In the genomic region with DNA sequence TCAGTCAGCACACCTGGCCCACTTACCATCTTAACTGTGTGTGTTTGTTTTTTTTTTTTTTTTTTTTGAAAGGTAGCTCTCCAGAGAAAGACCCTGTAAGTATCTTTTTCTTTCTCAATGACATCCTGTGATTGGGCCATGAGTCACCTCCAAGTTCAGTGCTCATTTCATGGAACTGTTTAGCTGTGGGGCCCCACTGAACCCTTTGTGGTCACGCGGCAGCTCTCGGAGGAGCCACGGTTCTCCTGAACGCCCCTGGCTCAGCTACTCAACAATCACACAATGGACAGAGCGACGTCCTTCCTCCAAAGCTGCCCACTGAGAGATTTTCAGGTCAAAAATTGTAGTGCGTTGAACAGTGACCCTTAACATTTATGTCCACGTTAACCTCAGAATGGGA, we compare ENCODE assay signal across 14 cellular contexts. TPM values are rescaled to one million over a fixed set of nuclear protein-coding genes. Genes with fewer than 3 reads are reported as not detected.
DNase-seq lines count a peak whose midpoint lies in the region; ATAC-seq and TF ChIP-seq lines count a peak whose summit lies in the region.
"Had no signal": no experiment of that assay in that cellular context is flagged by ENCODE, and none has a peak within 500 bp of the region (broad histone marks: within the 10 kb centered on the region; RNA-seq: fewer than 3 reads in every experiment).

No MANE protein-coding gene starts in this region.

- DNase-seq in A172 (ENCODE audit: low spot score) (peak; percentile 65), CD14-positive monocyte (ENCODE audit: low spot score) (peak; percentile 87)
- peak; percentile 57 for DNase-seq in activated naive CD8-positive, alpha-beta T cell treated with anti-CD3 and anti-CD28 coated beads, Interleukin-2, amount 50 U/mL, for 24 hours
- DNase-seq: gastrocnemius medialis, NCI-H1930, NCI-H524 treated with DMSO at 0.1 percent for 48 hours, T-helper 17 cell had no signal

- H3K36me3 Mint-ChIP-seq in CD14-positive monocyte, result peaks cover 5 to 14% of the 10 kb centered on the region in 2 donors
- H3K36me3 Mint-ChIP-seq in T-helper 1 cell treated with Interleukin-12 subunit alpha and Interleukin-12 subunit beta and Interleukin-4 antibody, amounts not matched to agents 30 μg/mL and 1 μg/mL, for 36 hours (ENCODE audit: low read depth), result no peaks in the 10 kb centered on the region
- no peaks in the 10 kb centered on the region for H3K36me3 Mint-ChIP-seq in activated naive CD8-positive, alpha-beta T cell treated with anti-CD3 and anti-CD28 coated beads, Interleukin-2, amount 50 U/mL, for 24 hours (ENCODE audit: low read depth)
- H3K36me3 Mint-ChIP-seq: neural progenitor cell had no signal

- peaks cover 0 to 5% (median 2%) of the 10 kb centered on the region in 7 donors for H3K9me3 Mint-ChIP-seq in CD14-positive monocyte
- H3K9me3 Mint-ChIP-seq in T-helper 1 cell treated with Interleukin-12 subunit alpha and Interleukin-12 subunit beta and Interleukin-4 antibody, amounts not matched to agents 30 μg/mL and 1 μg/mL, for 36 hours, result no peaks in the 10 kb centered on the region
- H3K9me3 Mint-ChIP-seq in activated naive CD8-positive, alpha-beta T cell treated with anti-CD3 and anti-CD28 coated beads, Interleukin-2, amount 50 U/mL, for 24 hours, result no peaks in the 10 kb centered on the region
- H3K9me3 Mint-ChIP-seq: neural progenitor cell had no signal

- no peak for TF ChIP-seq CTCF in CD14-positive monocyte (IDR thresholded peaks at IDR 0.05)

- H3K4me3 Mint-ChIP-seq in CD14-positive monocyte, result peak overlapping the region in 1 of 2 donors; percentile 12
- H3K4me3 Mint-ChIP-seq in T-helper 1 cell treated with Interleukin-12 subunit alpha and Interleukin-12 subunit beta and Interleukin-4 antibody, amounts not matched to agents 30 μg/mL and 1 μg/mL, for 36 hours, result peak overlapping the region; percentile 41
- H3K4me3 Mint-ChIP-seq in activated naive CD8-positive, alpha-beta T cell treated with anti-CD3 and anti-CD28 coated beads, Interleukin-2, amount 50 U/mL, for 24 hours, result peak overlapping the region; percentile 49
- H3K4me3 Mint-ChIP-seq: neural progenitor cell, T-helper 17 cell had no signal

- peak overlapping the region; percentile 33 to 94 (median 89) for H3K27ac Mint-ChIP-seq in CD14-positive monocyte
- peak overlapping the region; percentile 55 for H3K27ac Mint-ChIP-seq in T-helper 1 cell treated with Interleukin-12 subunit alpha and Interleukin-12 subunit beta and Interleukin-4 antibody, amounts not matched to agents 30 μg/mL and 1 μg/mL, for 36 hours
- peak overlapping the region; percentile 73 for H3K27ac Mint-ChIP-seq in activated naive CD8-positive, alpha-beta T cell treated with anti-CD3 and anti-CD28 coated beads, Interleukin-2, amount 50 U/mL, for 24 hours
- H3K27ac Mint-ChIP-seq: neural progenitor cell, T-helper 17 cell had no signal

- H3K27me3 Mint-ChIP-seq in CD14-positive monocyte (ENCODE audit: low read depth in 3 of 3), result peaks cover 0 to 10% (median 0%) of the 10 kb centered on the region in 3 donors
- peaks cover 3% of the 10 kb centered on the region for H3K27me3 Mint-ChIP-seq in T-helper 1 cell treated with Interleukin-12 subunit alpha and Interleukin-12 subunit beta and Interleukin-4 antibody, amounts not matched to agents 30 μg/mL and 1 μg/mL, for 36 hours (ENCODE audit: low read depth)
- H3K27me3 Mint-ChIP-seq in activated naive CD8-positive, alpha-beta T cell treated with anti-CD3 and anti-CD28 coated beads, Interleukin-2, amount 50 U/mL, for 24 hours, result peaks cover 19% of the 10 kb centered on the region

- peaks cover 58% of the 10 kb centered on the region for H3K4me1 Mint-ChIP-seq in CD14-positive monocyte
- peaks cover 13% of the 10 kb centered on the region for H3K4me1 Mint-ChIP-seq in T-helper 1 cell treated with Interleukin-12 subunit alpha and Interleukin-12 subunit beta and Interleukin-4 antibody, amounts not matched to agents 30 μg/mL and 1 μg/mL, for 36 hours (ENCODE audit: low read depth)
- peaks cover 22% of the 10 kb centered on the region for H3K4me1 Mint-ChIP-seq in activated naive CD8-positive, alpha-beta T cell treated with anti-CD3 and anti-CD28 coated beads, Interleukin-2, amount 50 U/mL, for 24 hours

- intact Hi-C loops in CD14-positive monocyte (cut with micrococcal nuclease), result loop anchor here (5.0 to 10.0 kb wide), 4 partner anchors 62 to 132 kb away; a partner anchor contains a TSS

- ATAC-seq in activated naive CD8-positive, alpha-beta T cell treated with anti-CD3 and anti-CD28 coated beads, Interleukin-2, amount 50 U/mL, for 24 hours, result peak; percentile 78
- ATAC-seq in SK-N-SH treated with all-trans-retinoic acid at 6 μM for 48 hours, result no peak
- ATAC-seq in GM21786 (IDR thresholded peaks at IDR 0.05; ENCODE audit: unreplicated experiment), result no peak
- no peak for ATAC-seq in esophagus mucosa
- ATAC-seq: gastrocnemius medialis had no signal

TF ChIP-seq in SK-N-SH treated with all-trans-retinoic acid at 6 μM for 48 hours, 23 proteins besides CTCF, POLR2A, EP300 and RAD21:
- TF ChIP-seq, protein P1, sequence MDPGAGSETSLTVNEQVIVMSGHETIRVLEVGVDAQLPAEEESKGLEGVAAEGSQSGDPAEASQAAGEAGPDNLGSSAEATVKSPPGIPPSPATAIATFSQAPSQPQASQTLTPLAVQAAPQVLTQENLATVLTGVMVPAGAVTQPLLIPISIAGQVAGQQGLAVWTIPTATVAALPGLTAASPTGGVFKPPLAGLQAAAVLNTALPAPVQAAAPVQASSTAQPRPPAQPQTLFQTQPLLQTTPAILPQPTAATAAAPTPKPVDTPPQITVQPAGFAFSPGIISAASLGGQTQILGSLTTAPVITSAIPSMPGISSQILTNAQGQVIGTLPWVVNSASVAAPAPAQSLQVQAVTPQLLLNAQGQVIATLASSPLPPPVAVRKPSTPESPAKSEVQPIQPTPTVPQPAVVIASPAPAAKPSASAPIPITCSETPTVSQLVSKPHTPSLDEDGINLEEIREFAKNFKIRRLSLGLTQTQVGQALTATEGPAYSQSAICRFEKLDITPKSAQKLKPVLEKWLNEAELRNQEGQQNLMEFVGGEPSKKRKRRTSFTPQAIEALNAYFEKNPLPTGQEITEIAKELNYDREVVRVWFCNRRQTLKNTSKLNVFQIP (CRISPR knock-in tag; IDR thresholded peaks at IDR 0.05; ENCODE audit: borderline replicate concordance, low read depth), result no peak
- no peak for TF ChIP-seq SNAI2 (CRISPR knock-in tag; IDR thresholded peaks at IDR 0.05)
- TF ChIP-seq BACH2 (CRISPR knock-in tag; IDR thresholded peaks at IDR 0.05; ENCODE audit: borderline replicate concordance), result no peak
- TF ChIP-seq, protein P2, sequence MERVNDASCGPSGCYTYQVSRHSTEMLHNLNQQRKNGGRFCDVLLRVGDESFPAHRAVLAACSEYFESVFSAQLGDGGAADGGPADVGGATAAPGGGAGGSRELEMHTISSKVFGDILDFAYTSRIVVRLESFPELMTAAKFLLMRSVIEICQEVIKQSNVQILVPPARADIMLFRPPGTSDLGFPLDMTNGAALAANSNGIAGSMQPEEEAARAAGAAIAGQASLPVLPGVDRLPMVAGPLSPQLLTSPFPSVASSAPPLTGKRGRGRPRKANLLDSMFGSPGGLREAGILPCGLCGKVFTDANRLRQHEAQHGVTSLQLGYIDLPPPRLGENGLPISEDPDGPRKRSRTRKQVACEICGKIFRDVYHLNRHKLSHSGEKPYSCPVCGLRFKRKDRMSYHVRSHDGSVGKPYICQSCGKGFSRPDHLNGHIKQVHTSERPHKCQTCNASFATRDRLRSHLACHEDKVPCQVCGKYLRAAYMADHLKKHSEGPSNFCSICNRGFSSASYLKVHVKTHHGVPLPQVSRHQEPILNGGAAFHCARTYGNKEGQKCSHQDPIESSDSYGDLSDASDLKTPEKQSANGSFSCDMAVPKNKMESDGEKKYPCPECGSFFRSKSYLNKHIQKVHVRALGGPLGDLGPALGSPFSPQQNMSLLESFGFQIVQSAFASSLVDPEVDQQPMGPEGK (CRISPR knock-in tag; IDR thresholded peaks at IDR 0.05; ENCODE audit: borderline replicate concordance), result no peak
- no peak for TF ChIP-seq ZNF70 (CRISPR knock-in tag; IDR thresholded peaks at IDR 0.05)
- TF ChIP-seq, protein P3, sequence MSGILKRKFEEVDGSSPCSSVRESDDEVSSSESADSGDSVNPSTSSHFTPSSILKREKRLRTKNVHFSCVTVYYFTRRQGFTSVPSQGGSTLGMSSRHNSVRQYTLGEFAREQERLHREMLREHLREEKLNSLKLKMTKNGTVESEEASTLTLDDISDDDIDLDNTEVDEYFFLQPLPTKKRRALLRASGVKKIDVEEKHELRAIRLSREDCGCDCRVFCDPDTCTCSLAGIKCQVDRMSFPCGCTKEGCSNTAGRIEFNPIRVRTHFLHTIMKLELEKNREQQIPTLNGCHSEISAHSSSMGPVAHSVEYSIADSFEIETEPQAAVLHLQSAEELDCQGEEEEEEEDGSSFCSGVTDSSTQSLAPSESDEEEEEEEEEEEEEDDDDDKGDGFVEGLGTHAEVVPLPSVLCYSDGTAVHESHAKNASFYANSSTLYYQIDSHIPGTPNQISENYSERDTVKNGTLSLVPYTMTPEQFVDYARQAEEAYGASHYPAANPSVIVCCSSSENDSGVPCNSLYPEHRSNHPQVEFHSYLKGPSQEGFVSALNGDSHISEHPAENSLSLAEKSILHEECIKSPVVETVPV (CRISPR knock-in tag; IDR thresholded peaks at IDR 0.05), result no peak
- TF ChIP-seq ZNF565 (CRISPR knock-in tag; conservative IDR thresholded peaks at IDR 0.05; ENCODE audit: low read depth), result no peak
- no peak for TF ChIP-seq RARB (CRISPR knock-in tag; IDR thresholded peaks at IDR 0.05)
TF ChIP-seq in SK-N-SH treated with all-trans-retinoic acid at 6 μM for 48 hours: peak in this region for 0.

RNA-seq across cellular contexts. Expression of a gene that starts 14.2 kb away (rescaled TPM):
- not detected in 2 replicates for total RNA-seq in A172 (2014; rRNA removed; shearing (Covaris generic))
- polyA plus RNA-seq in CD14-positive monocyte, result 10 to 100 TPM in 1 of 2 donors, 1 to 10 TPM in 1; 4.4 to 12.0 TPM
- 1.2 TPM for total RNA-seq in esophagus mucosa
- total RNA-seq: LHCN-M2 had no signal

RNA-seq across cellular contexts. Expression of a gene that starts 53.8 kb away (rescaled TPM):
- 0.38 and 2.5 TPM in 2 replicates for total RNA-seq in A172 (2014; rRNA removed; shearing (Covaris generic))
- polyA plus RNA-seq in CD14-positive monocyte, result 100 to 1,000 TPM in 1 of 2 donors, 10 to 100 TPM in 1; 73.8 to 125 TPM
- total RNA-seq in esophagus mucosa, result 3.3 TPM
- total RNA-seq: endothelial cell of umbilical vein, LHCN-M2 had no signal
- polyA plus RNA-seq: endothelial cell of umbilical vein had no signal
